ENCODE assay signal across 28 cellular contexts in genomic region chr17:21530311-21530710, GRCh38.
"Had no signal": no experiment of that assay in that cellular context is flagged by ENCODE, and none has a peak within 500 bp of the region (broad histone marks: within the 10 kb centered on the region; RNA-seq: fewer than 3 reads in every experiment).

No MANE protein-coding gene starts in this region.

- DNase-seq: activated CD4-positive, alpha-beta T cell treated with anti-CD3 and anti-CD28 coated beads for 4 hours; activated CD4-positive, alpha-beta T cell treated with anti-CD3 and anti-CD28 coated beads, Interleukin-2, amount 50 U/mL, for 4 hours; activated CD4-positive, CD25-positive, alpha-beta regulatory T cell; activated gamma-delta T cell; activated naive CD4-positive, alpha-beta T cell treated with anti-CD3 and anti-CD28 coated beads, Interleukin-2, amount 10 ng/mL, durations not matched to agents 7 days and 5 days; activated naive CD8-positive, alpha-beta T cell treated with anti-CD3 and anti-CD28 coated beads, Interleukin-2, amount 10 ng/mL, durations not matched to agents 7 days and 5 days; activated T-cell treated with anti-CD3 and anti-CD28 coated beads, Interleukin-2, amount 50 U/mL, for 24 hours; amniotic stem cell; caudate nucleus; gastrocnemius medialis; hippocampal formation; kidney glomerular epithelial cell; left lung; lower lobe of right lung; mesenchymal stem cell; natural killer cell; ovary; right lobe of liver; stimulated activated CD4-positive, alpha-beta T cell treated with anti-CD3 and anti-CD28 coated beads, Interleukin-4, amount 100 ng/mL, for 24 hours; stimulated activated naive CD8-positive, alpha-beta T cell treated with anti-CD3 and anti-CD28 coated beads, Interleukin-15, amount 100 ng/mL, for 72 hours; substantia nigra; thyroid gland; upper lobe of left lung had no signal

- ATAC-seq: gastrocnemius medialis; left lung; lower lobe of right lung; natural killer cell; right lobe of liver; stimulated activated memory B cell treated with anti-CD40 and anti-IgM and Interleukin-4, amounts not matched to agents 10 μg/mL and 1 μg/mL and 100 μg/mL, for 72 hours; stimulated activated naive CD8-positive, alpha-beta T cell treated with anti-CD3 and anti-CD28 coated beads, Interleukin-15, amount 100 ng/mL, for 72 hours had no signal

- H3K27me3 Mint-ChIP-seq: activated naive CD4-positive, alpha-beta T cell treated with anti-CD3 and anti-CD28 coated beads, Interleukin-2, amount 10 ng/mL, durations not matched to agents 7 days and 5 days; activated naive CD8-positive, alpha-beta T cell treated with anti-CD3 and anti-CD28 coated beads, Interleukin-2, amount 10 ng/mL, durations not matched to agents 7 days and 5 days; activated T-cell treated with anti-CD3 and anti-CD28 coated beads, Interleukin-2, amount 50 U/mL, for 24 hours; progenitor cell of endocrine pancreas; stimulated activated memory B cell treated with anti-CD40 and anti-IgM and Interleukin-4, amounts not matched to agents 10 μg/mL and 1 μg/mL and 100 μg/mL, for 72 hours; stimulated activated naive CD8-positive, alpha-beta T cell treated with anti-CD3 and anti-CD28 coated beads, Interleukin-15, amount 100 ng/mL, for 72 hours had no signal

- H3K9me3 Mint-ChIP-seq: activated naive CD4-positive, alpha-beta T cell treated with anti-CD3 and anti-CD28 coated beads, Interleukin-2, amount 10 ng/mL, durations not matched to agents 7 days and 5 days; activated naive CD8-positive, alpha-beta T cell treated with anti-CD3 and anti-CD28 coated beads, Interleukin-2, amount 10 ng/mL, durations not matched to agents 7 days and 5 days; activated T-cell treated with anti-CD3 and anti-CD28 coated beads, Interleukin-2, amount 50 U/mL, for 24 hours; natural killer cell; stimulated activated memory B cell treated with anti-CD40 and anti-IgM and Interleukin-4, amounts not matched to agents 10 μg/mL and 1 μg/mL and 100 μg/mL, for 72 hours; stimulated activated naive CD8-positive, alpha-beta T cell treated with anti-CD3 and anti-CD28 coated beads, Interleukin-15, amount 100 ng/mL, for 72 hours had no signal

- H3K4me3 ChIP-seq: gastrocnemius medialis, left lung, lower lobe of right lung, ovary, right lobe of liver, skin epidermis, thyroid gland, upper lobe of left lung, vagina had no signal

- H3K36me3 ChIP-seq: ovary, right lobe of liver had no signal

- H3K4me1 ChIP-seq: left lung, lower lobe of right lung, right lobe of liver, thyroid gland, upper lobe of left lung had no signal

- H3K4me3 Mint-ChIP-seq: activated naive CD4-positive, alpha-beta T cell treated with anti-CD3 and anti-CD28 coated beads, Interleukin-2, amount 10 ng/mL, durations not matched to agents 7 days and 5 days; activated naive CD8-positive, alpha-beta T cell treated with anti-CD3 and anti-CD28 coated beads, Interleukin-2, amount 10 ng/mL, durations not matched to agents 7 days and 5 days; activated T-cell treated with anti-CD3 and anti-CD28 coated beads, Interleukin-2, amount 50 U/mL, for 24 hours; natural killer cell; stimulated activated memory B cell treated with anti-CD40 and anti-IgM and Interleukin-4, amounts not matched to agents 10 μg/mL and 1 μg/mL and 100 μg/mL, for 72 hours; stimulated activated naive CD8-positive, alpha-beta T cell treated with anti-CD3 and anti-CD28 coated beads, Interleukin-15, amount 100 ng/mL, for 72 hours had no signal

- H3K27ac ChIP-seq: epithelial cell of prostate, gastrocnemius medialis, left lung, lower lobe of right lung, ovary, right lobe of liver, skin epidermis, thyroid gland, upper lobe of left lung, vagina had no signal

- H3K27ac Mint-ChIP-seq: activated naive CD4-positive, alpha-beta T cell treated with anti-CD3 and anti-CD28 coated beads, Interleukin-2, amount 10 ng/mL, durations not matched to agents 7 days and 5 days; activated naive CD8-positive, alpha-beta T cell treated with anti-CD3 and anti-CD28 coated beads, Interleukin-2, amount 10 ng/mL, durations not matched to agents 7 days and 5 days; activated T-cell treated with anti-CD3 and anti-CD28 coated beads, Interleukin-2, amount 50 U/mL, for 24 hours; natural killer cell; progenitor cell of endocrine pancreas; stimulated activated memory B cell treated with anti-CD40 and anti-IgM and Interleukin-4, amounts not matched to agents 10 μg/mL and 1 μg/mL and 100 μg/mL, for 72 hours had no signal

- H3K36me3 Mint-ChIP-seq: natural killer cell had no signal

- H3K27me3 ChIP-seq: gastrocnemius medialis, left lung, ovary, right lobe of liver, thyroid gland, upper lobe of left lung, vagina had no signal

- H3K4me1 Mint-ChIP-seq: stimulated activated memory B cell treated with anti-CD40 and anti-IgM and Interleukin-4, amounts not matched to agents 10 μg/mL and 1 μg/mL and 100 μg/mL, for 72 hours had no signal

- H3K9me3 ChIP-seq: gastrocnemius medialis, left lung, lower lobe of right lung, ovary, right lobe of liver, thyroid gland, upper lobe of left lung, vagina had no signal
